8 cellular contexts compared by ENCODE assay signal in genomic region chr4:104490096-104490769, GRCh38. TPM values are rescaled to one million over a fixed set of nuclear protein-coding genes. Genes with fewer than 3 reads are reported as not detected.
A peak's percentile ranks its signal among the peaks of the same experiment; 100 is the strongest.
DNase-seq lines count a peak whose midpoint lies in the region; ATAC-seq and TF ChIP-seq lines count a peak whose summit lies in the region.

No MANE protein-coding gene starts in this region.

- no peak overlapping the region for H3K9ac ChIP-seq in trophoblast cell (ENCODE audit: low read length)

- peak overlapping the region; percentile 40 for H4K8ac ChIP-seq in trophoblast cell (ENCODE audit: low read depth, low read length)

- H3K36me3 ChIP-seq in CD4-positive, CD25-positive, alpha-beta regulatory T cell (ENCODE audit: control insufficient read depth, insufficient read depth, low read length) = no peaks in the 10 kb centered on the region
- no peaks in the 10 kb centered on the region for H3K36me3 ChIP-seq in trophoblast cell (ENCODE audit: control insufficient read depth in 1 of 2, insufficient read depth in 2 of 2, low read length in 2 of 2)

- H3K79me2 ChIP-seq in trophoblast cell (ENCODE audit: control insufficient read depth, insufficient read depth, low read length, poor library complexity) = peaks cover 2% of the 10 kb centered on the region

- H2AK5ac ChIP-seq in trophoblast cell (ENCODE audit: low read length) = no peak overlapping the region

- H3K27ac Mint-ChIP-seq in CD4-positive, CD25-positive, alpha-beta regulatory T cell = peak overlapping the region in 1 of 3 donors; percentile 64

- H3K9me3 Mint-ChIP-seq in CD4-positive, CD25-positive, alpha-beta regulatory T cell = peaks cover 0 to 4% (median 1%) of the 10 kb centered on the region in 7 donors

- no peak for ATAC-seq in CD4-positive, CD25-positive, alpha-beta regulatory T cell (ENCODE audit: low read depth in 2 of 2)
- ATAC-seq in GM18870 (IDR thresholded peaks at IDR 0.05; ENCODE audit: unreplicated experiment) (peak; percentile 38), HG02981 (IDR thresholded peaks at IDR 0.05; ENCODE audit: unreplicated experiment) (peak; percentile 35)

- H2BK120ac ChIP-seq in trophoblast cell (ENCODE audit: insufficient read depth, low read length, poor library complexity) = no peak overlapping the region

- no peak overlapping the region for H3K18ac ChIP-seq in trophoblast cell (ENCODE audit: low read length)

- H3K36me3 Mint-ChIP-seq in CD4-positive, CD25-positive, alpha-beta regulatory T cell = no peaks in the 10 kb centered on the region

- H3K23ac ChIP-seq in trophoblast cell (ENCODE audit: low read length) = no peak overlapping the region

- no peak for DNase-seq in CD4-positive, CD25-positive, alpha-beta regulatory T cell
- peak; percentile 70 for DNase-seq in RPMI8226
- no peak for DNase-seq in fibroblast of villous mesenchyme (ENCODE audit: low read depth)
- no peak for DNase-seq in trophoblast cell
- DNase-seq in CD1c-positive myeloid dendritic cell (ENCODE audit: extremely low spot score) = no peak
- no peak for DNase-seq in SKM-1 (lab: John Stamatoyannopoulos, UW; ENCODE audit: unreplicated experiment)

- peaks cover 13 to 36% (median 23%) of the 10 kb centered on the region in 4 donors for H3K4me1 Mint-ChIP-seq in CD4-positive, CD25-positive, alpha-beta regulatory T cell

- no peak overlapping the region for H4K12ac ChIP-seq in trophoblast cell (ENCODE audit: low read depth, low read length)

- H3K4me1 ChIP-seq in CD4-positive, CD25-positive, alpha-beta regulatory T cell (ENCODE audit: control insufficient read depth, insufficient read depth, low read length, poor library complexity, severe bottlenecking) = peaks cover 15% of the 10 kb centered on the region
- H3K4me1 ChIP-seq in trophoblast cell (ENCODE audit: control insufficient read depth in 1 of 2, insufficient read depth in 2 of 2, low read length in 2 of 2) = peaks cover 0 to 5% of the 10 kb centered on the region in 2 experiments

- H3K27ac ChIP-seq in CD4-positive, CD25-positive, alpha-beta regulatory T cell (ENCODE audit: insufficient read depth, low read length, poor library complexity, severe bottlenecking) = no peak overlapping the region
- no peak overlapping the region for H3K27ac ChIP-seq in trophoblast cell (ENCODE audit: low read depth, low read length)

- peak overlapping the region; percentile 74 for H3K4me2 ChIP-seq in trophoblast cell (ENCODE audit: low read length)

- H3K27me3 Mint-ChIP-seq in CD4-positive, CD25-positive, alpha-beta regulatory T cell = peaks cover 63% of the 10 kb centered on the region

- peak overlapping the region; percentile 17 for H2BK12ac ChIP-seq in trophoblast cell (ENCODE audit: low read length)

- H3K14ac ChIP-seq in trophoblast cell (ENCODE audit: low read length) = no peak overlapping the region

- H3K4ac ChIP-seq in trophoblast cell (ENCODE audit: low read depth, low read length) = no peak overlapping the region

- WGBS in trophoblast cell (ENCODE audit: extremely low coverage, insufficient coverage, insufficient read length) = no CpG with 5 or more reads among the region's 7 CpGs

- H3K4me3 ChIP-seq in CD4-positive, CD25-positive, alpha-beta regulatory T cell (ENCODE audit: low read depth, low read length) = peak overlapping the region; percentile 38
- H3K4me3 ChIP-seq in fibroblast of villous mesenchyme (ENCODE audit: low read depth, low read length) = peak overlapping the region; percentile 58
- no peak overlapping the region for H3K4me3 ChIP-seq in trophoblast cell (ENCODE audit: low read depth, low read length)

- H3K9me3 ChIP-seq in CD4-positive, CD25-positive, alpha-beta regulatory T cell (ENCODE audit: control insufficient read depth in 2 of 2, low read length in 2 of 2) = no peaks in the 10 kb centered on the region
- no peaks in the 10 kb centered on the region for H3K9me3 ChIP-seq in trophoblast cell (ENCODE audit: insufficient read depth, low read depth, low read length)

- H2AFZ ChIP-seq in trophoblast cell (ENCODE audit: insufficient read depth, low read length, poor library complexity) = peak overlapping the region; percentile 44

- TF ChIP-seq CTCF in fibroblast of villous mesenchyme (IDR thresholded peaks at IDR 0.05; ENCODE audit: insufficient read depth, low read depth, low read length) = no peak

- peaks cover 8% of the 10 kb centered on the region for H3K79me1 ChIP-seq in trophoblast cell (ENCODE audit: low read length)

- H3K4me3 Mint-ChIP-seq in CD4-positive, CD25-positive, alpha-beta regulatory T cell = peak overlapping the region; percentile 25 to 84 (median 68)

- no peak overlapping the region for H2BK5ac ChIP-seq in trophoblast cell (ENCODE audit: low read depth, low read length, poor library complexity)

- H4K91ac ChIP-seq in trophoblast cell (ENCODE audit: low read depth, low read length) = no peak overlapping the region

- peaks cover 37% of the 10 kb centered on the region for H3K27me3 ChIP-seq in CD4-positive, CD25-positive, alpha-beta regulatory T cell (ENCODE audit: control insufficient read depth, insufficient read depth, low read length)
- peaks cover 4% of the 10 kb centered on the region for H3K27me3 ChIP-seq in trophoblast cell (ENCODE audit: insufficient read depth, low read length)

RNA-seq across cellular contexts. Expression of gene CXXC4, which starts 4.5 kb away (rescaled TPM):
- not detected for total RNA-seq in CD4-positive, CD25-positive, alpha-beta regulatory T cell
- polyA plus RNA-seq in CD4-positive, CD25-positive, alpha-beta regulatory T cell = not detected
- total RNA-seq in fibroblast of villous mesenchyme = 0.32 and 0.43 TPM in 2 replicates
- 0.88 and 0.93 TPM in 2 replicates for polyA plus RNA-seq in trophoblast cell (2013)

Comparison
In these comparisons a context has a peak if more than half of its experiments do, and no peak if none do; other contexts are left out.
1. ATAC-seq: peak in GM18870 (single experiment) and HG02981 (single experiment); none in CD4-positive, CD25-positive, alpha-beta regulatory T cell (0 of 2).